In genomic region chr5:17302138-17302537, GRCh38 we compare ENCODE assay signal across 21 cellular contexts.
DNase-seq lines count a peak whose midpoint lies in the region; ATAC-seq and TF ChIP-seq lines count a peak whose summit lies in the region.
"Had no signal": no experiment of that assay in that cellular context is flagged by ENCODE, and none has a peak within 500 bp of the region (broad histone marks: within the 10 kb centered on the region; RNA-seq: fewer than 3 reads in every experiment).

No MANE protein-coding gene starts in this region.

- H3K27ac ChIP-seq in GM23248 (no peak overlapping the region), thoracic aorta (peak overlapping the region; percentile 36 to 42), substantia nigra (ENCODE audit: low read depth, low read length, poor library complexity, severe bottlenecking) (no peak overlapping the region)
- H3K27ac ChIP-seq: epithelial cell of prostate, RWPE1, sigmoid colon, testis had no signal

- no peaks in the 10 kb centered on the region for H3K9me2 ChIP-seq in GM23248 (ENCODE audit: insufficient read depth)

- no peak overlapping the region for H2AFZ ChIP-seq in GM23248

- no peaks in the 10 kb centered on the region for H3K9me3 ChIP-seq in GM23248 (ENCODE audit: low read depth)
- no peaks in the 10 kb centered on the region for H3K9me3 ChIP-seq in thoracic aorta
- H3K9me3 ChIP-seq: Caco-2, sigmoid colon, testis had no signal

- H3K27me3 ChIP-seq in GM23248 (replicated peaks; ENCODE audit: insufficient read depth) (no peaks in the 10 kb centered on the region), thoracic aorta (replicated peaks; ENCODE audit: insufficient read depth) (no peaks in the 10 kb centered on the region)
- H3K27me3 ChIP-seq: sigmoid colon, testis had no signal

- H3K4me2 ChIP-seq in GM23248 (ENCODE audit: unreplicated experiment), result no peak overlapping the region

- ATAC-seq in esophagus mucosa (peak; percentile 83), thoracic aorta (ENCODE audit: insufficient number of reproducible peaks, low FRiP score, low read depth) (no peak), GM18909 (IDR thresholded peaks at IDR 0.05; ENCODE audit: poor library complexity, unreplicated experiment) (no peak), GM21786 (IDR thresholded peaks at IDR 0.05; ENCODE audit: unreplicated experiment) (no peak)
- ATAC-seq: activated CD4-positive, CD25-positive, alpha-beta regulatory T cell treated with anti-CD3 and anti-CD28 coated beads, Interleukin-2, amount 50 U/mL, for 24 hours; activated CD8-positive, alpha-beta T cell treated with anti-CD3 and anti-CD28 coated beads for 36 hours; naive thymus-derived CD8-positive, alpha-beta T cell; SK-N-SH treated with all-trans-retinoic acid at 6 μM for 48 hours had no signal

- H4K20me1 ChIP-seq in GM23248 (ENCODE audit: insufficient read depth), result no peaks in the 10 kb centered on the region

- no peaks in the 10 kb centered on the region for H3K79me2 ChIP-seq in GM23248 (ENCODE audit: insufficient read depth)

- no peak overlapping the region for H3K9ac ChIP-seq in GM23248

- WGBS in GM23248 (ENCODE audit: low coverage in 1 of 2, low lambda C conversion rate in 2 of 2, missing lambda C conversion rate in 2 of 2), 2 experiments, result 78 to 82% methylated on average over 3 of the region's 3 CpGs

- H3K36me3 ChIP-seq in GM23248 (ENCODE audit: low read depth) (no peaks in the 10 kb centered on the region), thoracic aorta (no peaks in the 10 kb centered on the region)
- H3K36me3 ChIP-seq: sigmoid colon had no signal

- DNase-seq in GM23248 (peak; percentile 58), NOMO-1 treated with dmso at 0.1 percent for 144 hours (lab: John Stamatoyannopoulos, UW; ENCODE audit: unreplicated experiment) (peak; percentile 50), thoracic aorta (ENCODE audit: low spot score) (no peak), substantia nigra (lab: John Stamatoyannopoulos, UW) (no peak)
- DNase-seq: activated CD8-positive, alpha-beta T cell treated with anti-CD3 and anti-CD28 coated beads for 36 hours; AML-193; amygdala; Caco-2; mesendoderm; naive thymus-derived CD8-positive, alpha-beta T cell; NCI-H187; NCI-H2227 treated with DMSO at 0.1 percent for 48 hours; sigmoid colon; testis had no signal

- no peak for TF ChIP-seq CTCF in thoracic aorta (IDR thresholded peaks at IDR 0.05)

- H3K4me1 ChIP-seq in GM23248 (ENCODE audit: insufficient read depth) (peaks cover 23% of the 10 kb centered on the region), thoracic aorta (ENCODE audit: control insufficient read depth in 1 of 2, low read depth in 2 of 2) (peaks cover 19 to 44% of the 10 kb centered on the region in 2 donors)
- H3K4me1 ChIP-seq: sigmoid colon, testis had no signal

- H3F3A ChIP-seq in GM23248 (ENCODE audit: insufficient read depth), result no peaks in the 10 kb centered on the region

- H3K4me3 ChIP-seq in GM23248 (no peak overlapping the region), thoracic aorta (no peak overlapping the region)
- H3K4me3 ChIP-seq: sigmoid colon, testis had no signal

- in situ Hi-C loops in GM23248 (cut with MboI), result no loop called here

Comparison
In these comparisons a context has a peak if more than half of its experiments do, and no peak if none do; other contexts are left out.
1. DNase-seq: peak in GM23248 (single experiment) and NOMO-1 treated with dmso at 0.1 percent for 144 hours (single experiment); none in thoracic aorta (single experiment) and substantia nigra (0 of 49).
2. H3K27ac ChIP-seq: peak in thoracic aorta (2 of 2); none in GM23248 (single experiment) and substantia nigra (single experiment).